In the genomic region with DNA sequence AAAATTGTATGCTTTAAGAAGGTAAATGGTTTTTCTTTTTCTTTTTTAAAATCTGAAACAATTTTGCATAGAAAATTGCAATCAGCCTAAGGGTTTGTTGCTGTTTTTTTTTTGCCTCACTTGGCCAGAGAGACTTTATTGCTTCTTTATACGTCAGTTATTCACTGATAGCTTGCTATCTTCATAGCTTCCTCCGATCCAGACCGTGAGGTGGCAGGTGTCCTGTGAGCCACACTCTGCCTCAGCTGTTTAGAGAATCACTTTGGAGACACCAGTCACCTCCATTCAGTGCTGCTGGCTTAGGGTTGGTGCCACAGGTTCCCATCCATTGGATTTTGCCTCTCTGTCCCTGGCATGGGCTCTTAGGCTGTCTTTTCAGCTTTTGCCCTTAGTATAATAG, we compare ENCODE assay signal across 13 cellular contexts.
A peak's percentile ranks its signal among the peaks of the same experiment; 100 is the strongest.
DNase-seq lines count a peak whose midpoint lies in the region; ATAC-seq and TF ChIP-seq lines count a peak whose summit lies in the region.
"Had no signal": no experiment of that assay in that cellular context is flagged by ENCODE, and none has a peak within 500 bp of the region (broad histone marks: within the 10 kb centered on the region; RNA-seq: fewer than 3 reads in every experiment).

No MANE protein-coding gene starts in this region.

- H3K36me3 ChIP-seq in A673 (ENCODE audit: insufficient read depth, low read length, poor library complexity, severe bottlenecking) = no peaks in the 10 kb centered on the region

- POLR2A ChIA-PET in A673 (lab: Charles Lee; ENCODE audit: low non-redundant PET) = no interaction called here

- H3K36me3 Mint-ChIP-seq in natural killer cell = no peaks in the 10 kb centered on the region
- no peaks in the 10 kb centered on the region for H3K36me3 Mint-ChIP-seq in natural killer cell treated with Interleukin-12 subunit alpha and Interleukin-12 subunit beta and Interleukin-15 and Interleukin-18, amount 100 ng/mL, for 72 hours
- H3K36me3 Mint-ChIP-seq in naive B cell = peaks cover 0 to 8% of the 10 kb centered on the region in 2 donors
- H3K36me3 Mint-ChIP-seq: T-cell had no signal

- peaks cover 0 to 6% of the 10 kb centered on the region in 2 donors for H3K27me3 Mint-ChIP-seq in natural killer cell (ENCODE audit: low read depth in 2 of 2)
- H3K27me3 Mint-ChIP-seq in natural killer cell treated with Interleukin-12 subunit alpha and Interleukin-12 subunit beta and Interleukin-15 and Interleukin-18, amount 100 ng/mL, for 72 hours = peaks cover 0 to 8% of the 10 kb centered on the region in 2 donors
- no peaks in the 10 kb centered on the region for H3K27me3 Mint-ChIP-seq in naive B cell
- H3K27me3 Mint-ChIP-seq: T-cell had no signal

- no peak overlapping the region for H3K4me3 ChIP-seq in A673 (ENCODE audit: low read depth, low read length, poor library complexity, severe bottlenecking)

- no peak overlapping the region for H3K27ac ChIP-seq in A673 (ENCODE audit: low read depth, low read length, poor library complexity, severe bottlenecking)

- H3K9me3 Mint-ChIP-seq in natural killer cell (peaks cover 0 to 2% of the 10 kb centered on the region in 2 donors), naive B cell (peaks cover 0 to 3% (median 0%) of the 10 kb centered on the region in 7 donors)
- no peaks in the 10 kb centered on the region for H3K9me3 Mint-ChIP-seq in natural killer cell treated with Interleukin-12 subunit alpha and Interleukin-12 subunit beta and Interleukin-15 and Interleukin-18, amount 100 ng/mL, for 72 hours
- H3K9me3 Mint-ChIP-seq: T-cell had no signal

- no peak for TF ChIP-seq POLR2A in erythroblast (IDR thresholded peaks at IDR 0.05; ENCODE audit: low read length)

- no peaks in the 10 kb centered on the region for H3K27me3 ChIP-seq in A673 (replicated peaks; ENCODE audit: insufficient read depth, low read depth, low read length, poor library complexity)

- ATAC-seq in natural killer cell (peak in 1 of 3 donors; percentile 24), naive B cell (ENCODE audit: low read depth in 2 of 2) (no peak)
- no peak for ATAC-seq in natural killer cell treated with Interleukin-12 subunit alpha and Interleukin-12 subunit beta and Interleukin-15 and Interleukin-18, amount 100 ng/mL, for 72 hours
- ATAC-seq: T-cell had no signal

- BruUV-seq in A673 (replicated peaks; lab: Mats Ljungman, UMichigan) = no TSS peak

- H3K27ac Mint-ChIP-seq in natural killer cell (peak overlapping the region; percentile 65 to 80), naive B cell (peak overlapping the region; percentile 89 to 98 (median 98))
- peak overlapping the region in 1 of 2 donors; percentile 69 for H3K27ac Mint-ChIP-seq in natural killer cell treated with Interleukin-12 subunit alpha and Interleukin-12 subunit beta and Interleukin-15 and Interleukin-18, amount 100 ng/mL, for 72 hours
- H3K27ac Mint-ChIP-seq: T-cell had no signal

- H3K4me3 Mint-ChIP-seq in natural killer cell (peak overlapping the region; percentile 65), naive B cell (peak overlapping the region; percentile 71 to 90 (median 86))
- H3K4me3 Mint-ChIP-seq in natural killer cell treated with Interleukin-12 subunit alpha and Interleukin-12 subunit beta and Interleukin-15 and Interleukin-18, amount 100 ng/mL, for 72 hours = no peak overlapping the region
- H3K4me3 Mint-ChIP-seq: T-cell had no signal

- intact Hi-C loops in natural killer cell (cut with micrococcal nuclease) = no loop called here
- intact Hi-C loops in A673 (cut with micrococcal nuclease; ENCODE audit: unreplicated experiment) = no loop called here

- DNase-seq in natural killer cell (no peak), erythroblast (lab: John Stamatoyannopoulos, UW) (peak; percentile 9 to 37), naive B cell (peak; percentile 35), DMS114 treated with DMSO at 0.1 percent for 48 hours (lab: John Stamatoyannopoulos, UW; ENCODE audit: unreplicated experiment) (no peak), A673 (ENCODE audit: low spot score) (no peak), NOMO-1 (lab: John Stamatoyannopoulos, UW; ENCODE audit: unreplicated experiment in 2 of 2) (no peak)
- DNase-seq in natural killer cell treated with Interleukin-12 subunit alpha and Interleukin-12 subunit beta and Interleukin-15 and Interleukin-18, amount 100 ng/mL, for 72 hours (ENCODE audit: low spot score) = no peak
- no peak for DNase-seq in stimulated activated naive CD4-positive, alpha-beta T cell (lab: John Stamatoyannopoulos, UW)
- DNase-seq: activated effector memory CD4-positive, alpha-beta T cell treated with anti-CD3 and anti-CD28 coated beads, Interleukin-2, amount 50 U/mL, for 16 hours; DMS 273 treated with DMSO at 0.1 percent for 48 hours; NCI-H1930; NK-92 treated with Interleukin-12 subunit alpha and Interleukin-12 subunit beta, amount 100 ng/mL, for 24 hours had no signal

- CTCF ChIA-PET in A673 (lab: Charles Lee) = no interaction called here

- TF ChIP-seq CTCF in natural killer cell (IDR thresholded peaks at IDR 0.05) (no peak), A673 (conservative IDR thresholded peaks at IDR 0.05; ENCODE audit: low read depth, low read length) (no peak)

- no peaks in the 10 kb centered on the region for H3K9me3 ChIP-seq in A673 (ENCODE audit: low read depth, low read length, poor library complexity, severe bottlenecking)

- H3K4me1 Mint-ChIP-seq in natural killer cell (peaks cover 33 to 35% of the 10 kb centered on the region in 2 donors), naive B cell (peaks cover 60 to 82% (median 71%) of the 10 kb centered on the region in 3 donors)
- H3K4me1 Mint-ChIP-seq in natural killer cell treated with Interleukin-12 subunit alpha and Interleukin-12 subunit beta and Interleukin-15 and Interleukin-18, amount 100 ng/mL, for 72 hours (ENCODE audit: low read depth in 2 of 2) = peaks cover 23 to 24% of the 10 kb centered on the region in 2 donors

- H3K4me1 ChIP-seq in A673 (ENCODE audit: insufficient read depth, low read length, poor library complexity, severe bottlenecking) = peaks cover 19% of the 10 kb centered on the region

Comparison
In these comparisons a context has a peak if more than half of its experiments do, and no peak if none do; other contexts are left out.
1. DNase-seq: peak in erythroblast (2 of 2) and naive B cell (single experiment); none in natural killer cell (single experiment), natural killer cell treated with Interleukin-12 subunit alpha and Interleukin-12 subunit beta and Interleukin-15 and Interleukin-18, amount 100 ng/mL, for 72 hours (single experiment), DMS114 treated with DMSO at 0.1 percent for 48 hours (single experiment), A673 (single experiment), stimulated activated naive CD4-positive, alpha-beta T cell (0 of 6) and NOMO-1 (0 of 2).